Comparison of ENCODE assay signal across 1 cellular context in the genomic region with DNA sequence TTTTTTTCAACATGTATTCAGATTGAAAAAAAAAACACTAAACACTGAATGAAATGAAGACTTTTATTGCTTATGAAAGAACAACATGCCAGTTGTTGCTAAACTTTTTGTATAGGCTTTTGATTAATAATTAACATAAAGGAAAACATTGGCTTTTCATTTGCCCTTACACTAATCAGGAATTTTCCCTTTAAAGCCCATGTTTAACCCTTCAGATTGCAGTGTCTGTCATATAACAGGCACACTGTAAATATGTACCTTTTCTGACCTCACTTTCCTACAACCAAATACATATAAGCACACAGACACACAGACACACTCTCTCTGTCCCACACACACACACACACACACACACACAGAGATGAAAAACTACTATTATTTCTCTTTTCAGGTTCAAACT.
A peak's percentile ranks its signal among the peaks of the same experiment; 100 is the strongest.
TF ChIP-seq lines count a peak whose summit lies in the region.

No MANE protein-coding gene starts in this region.

TF ChIP-seq in HepG2, 621 proteins besides CTCF, POLR2A, EP300 and RAD21 (continued from another document and continues in another):
- TF ChIP-seq, protein P1, sequence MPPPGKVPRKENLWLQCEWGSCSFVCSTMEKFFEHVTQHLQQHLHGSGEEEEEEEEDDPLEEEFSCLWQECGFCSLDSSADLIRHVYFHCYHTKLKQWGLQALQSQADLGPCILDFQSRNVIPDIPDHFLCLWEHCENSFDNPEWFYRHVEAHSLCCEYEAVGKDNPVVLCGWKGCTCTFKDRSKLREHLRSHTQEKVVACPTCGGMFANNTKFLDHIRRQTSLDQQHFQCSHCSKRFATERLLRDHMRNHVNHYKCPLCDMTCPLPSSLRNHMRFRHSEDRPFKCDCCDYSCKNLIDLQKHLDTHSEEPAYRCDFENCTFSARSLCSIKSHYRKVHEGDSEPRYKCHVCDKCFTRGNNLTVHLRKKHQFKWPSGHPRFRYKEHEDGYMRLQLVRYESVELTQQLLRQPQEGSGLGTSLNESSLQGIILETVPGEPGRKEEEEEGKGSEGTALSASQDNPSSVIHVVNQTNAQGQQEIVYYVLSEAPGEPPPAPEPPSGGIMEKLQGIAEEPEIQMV (CRISPR knock-in tag; IDR thresholded peaks at IDR 0.05; ENCODE audit: low read depth) = no peak
- TF ChIP-seq SRY (CRISPR knock-in tag; IDR thresholded peaks at IDR 0.05) (no peak), MED8 (CRISPR knock-in tag; IDR thresholded peaks at IDR 0.05; ENCODE audit: insufficient replicate concordance) (no peak), ATF7 (IDR thresholded peaks at IDR 0.05) (peak; percentile 44), ATF7 (CRISPR knock-in tag; IDR thresholded peaks at IDR 0.05) (no peak), SOX5 (CRISPR knock-in tag; IDR thresholded peaks at IDR 0.05; ENCODE audit: borderline replicate concordance) (0 out of 2 replicates have a peak, but pooled peaks have one; percentile 20), ZNF773 (CRISPR knock-in tag; IDR thresholded peaks at IDR 0.05; ENCODE audit: borderline replicate concordance) (no peak), WIZ (CRISPR knock-in tag; IDR thresholded peaks at IDR 0.05) (no peak), HNRNPL (IDR thresholded peaks at IDR 0.05; ENCODE audit: low read depth, low read length) (no peak), SNAPC2 (CRISPR knock-in tag; IDR thresholded peaks at IDR 0.05) (no peak), EEA1 (CRISPR knock-in tag; IDR thresholded peaks at IDR 0.05; ENCODE audit: borderline replicate concordance) (no peak), ZNF263 (CRISPR knock-in tag; IDR thresholded peaks at IDR 0.05) (no peak), REPIN1 (CRISPR knock-in tag; IDR thresholded peaks at IDR 0.05; ENCODE audit: borderline replicate concordance, low read depth) (no peak), TCF7 (IDR thresholded peaks at IDR 0.05; ENCODE audit: low read depth) (0 out of 2 replicates have a peak, but pooled peaks have one; percentile 13), MEIS1 (CRISPR knock-in tag; IDR thresholded peaks at IDR 0.05; ENCODE audit: borderline replicate concordance) (no peak), PHF8 (CRISPR knock-in tag; IDR thresholded peaks at IDR 0.05) (no peak), KLF16 (CRISPR knock-in tag; IDR thresholded peaks at IDR 0.05) (no peak), ELF1 (CRISPR knock-in tag; IDR thresholded peaks at IDR 0.05) (no peak), ATRX (CRISPR knock-in tag; IDR thresholded peaks at IDR 0.05; ENCODE audit: borderline replicate concordance) (no peak), EZH2 (conservative IDR thresholded peaks at IDR 0.05; ENCODE audit: low read depth, low read length) (no peak), ZBTB3 (CRISPR knock-in tag; IDR thresholded peaks at IDR 0.05; ENCODE audit: borderline replicate concordance, low read depth) (no peak), BRD4 (CRISPR knock-in tag; IDR thresholded peaks at IDR 0.05) (no peak), HHEX (CRISPR knock-in tag; IDR thresholded peaks at IDR 0.05) (no peak), NFATC3 (CRISPR knock-in tag; IDR thresholded peaks at IDR 0.05) (no peak), ERF (CRISPR knock-in tag; IDR thresholded peaks at IDR 0.05) (no peak), PAX8 (CRISPR knock-in tag; IDR thresholded peaks at IDR 0.05; ENCODE audit: borderline replicate concordance) (no peak), FOXA3 (CRISPR knock-in tag; IDR thresholded peaks at IDR 0.05) (peak; percentile 79), CENPX (CRISPR knock-in tag; IDR thresholded peaks at IDR 0.05) (no peak)
- TF ChIP-seq, protein P2, sequence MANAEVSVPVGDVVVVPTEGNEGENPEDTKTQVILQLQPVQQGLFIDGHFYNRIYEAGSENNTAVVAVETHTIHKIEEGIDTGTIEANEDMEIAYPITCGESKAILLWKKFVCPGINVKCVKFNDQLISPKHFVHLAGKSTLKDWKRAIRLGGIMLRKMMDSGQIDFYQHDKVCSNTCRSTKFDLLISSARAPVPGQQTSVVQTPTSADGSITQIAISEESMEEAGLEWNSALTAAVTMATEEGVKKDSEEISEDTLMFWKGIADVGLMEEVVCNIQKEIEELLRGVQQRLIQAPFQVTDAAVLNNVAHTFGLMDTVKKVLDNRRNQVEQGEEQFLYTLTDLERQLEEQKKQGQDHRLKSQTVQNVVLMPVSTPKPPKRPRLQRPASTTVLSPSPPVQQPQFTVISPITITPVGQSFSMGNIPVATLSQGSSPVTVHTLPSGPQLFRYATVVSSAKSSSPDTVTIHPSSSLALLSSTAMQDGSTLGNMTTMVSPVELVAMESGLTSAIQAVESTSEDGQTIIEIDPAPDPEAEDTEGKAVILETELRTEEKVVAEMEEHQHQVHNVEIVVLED (CRISPR knock-in tag; IDR thresholded peaks at IDR 0.05; ENCODE audit: borderline replicate concordance) = no peak
- TF ChIP-seq, protein P3, sequence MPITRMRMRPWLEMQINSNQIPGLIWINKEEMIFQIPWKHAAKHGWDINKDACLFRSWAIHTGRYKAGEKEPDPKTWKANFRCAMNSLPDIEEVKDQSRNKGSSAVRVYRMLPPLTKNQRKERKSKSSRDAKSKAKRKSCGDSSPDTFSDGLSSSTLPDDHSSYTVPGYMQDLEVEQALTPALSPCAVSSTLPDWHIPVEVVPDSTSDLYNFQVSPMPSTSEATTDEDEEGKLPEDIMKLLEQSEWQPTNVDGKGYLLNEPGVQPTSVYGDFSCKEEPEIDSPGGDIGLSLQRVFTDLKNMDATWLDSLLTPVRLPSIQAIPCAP (CRISPR knock-in tag; IDR thresholded peaks at IDR 0.05; ENCODE audit: low read depth) = no peak
- TF ChIP-seq, protein P4, sequence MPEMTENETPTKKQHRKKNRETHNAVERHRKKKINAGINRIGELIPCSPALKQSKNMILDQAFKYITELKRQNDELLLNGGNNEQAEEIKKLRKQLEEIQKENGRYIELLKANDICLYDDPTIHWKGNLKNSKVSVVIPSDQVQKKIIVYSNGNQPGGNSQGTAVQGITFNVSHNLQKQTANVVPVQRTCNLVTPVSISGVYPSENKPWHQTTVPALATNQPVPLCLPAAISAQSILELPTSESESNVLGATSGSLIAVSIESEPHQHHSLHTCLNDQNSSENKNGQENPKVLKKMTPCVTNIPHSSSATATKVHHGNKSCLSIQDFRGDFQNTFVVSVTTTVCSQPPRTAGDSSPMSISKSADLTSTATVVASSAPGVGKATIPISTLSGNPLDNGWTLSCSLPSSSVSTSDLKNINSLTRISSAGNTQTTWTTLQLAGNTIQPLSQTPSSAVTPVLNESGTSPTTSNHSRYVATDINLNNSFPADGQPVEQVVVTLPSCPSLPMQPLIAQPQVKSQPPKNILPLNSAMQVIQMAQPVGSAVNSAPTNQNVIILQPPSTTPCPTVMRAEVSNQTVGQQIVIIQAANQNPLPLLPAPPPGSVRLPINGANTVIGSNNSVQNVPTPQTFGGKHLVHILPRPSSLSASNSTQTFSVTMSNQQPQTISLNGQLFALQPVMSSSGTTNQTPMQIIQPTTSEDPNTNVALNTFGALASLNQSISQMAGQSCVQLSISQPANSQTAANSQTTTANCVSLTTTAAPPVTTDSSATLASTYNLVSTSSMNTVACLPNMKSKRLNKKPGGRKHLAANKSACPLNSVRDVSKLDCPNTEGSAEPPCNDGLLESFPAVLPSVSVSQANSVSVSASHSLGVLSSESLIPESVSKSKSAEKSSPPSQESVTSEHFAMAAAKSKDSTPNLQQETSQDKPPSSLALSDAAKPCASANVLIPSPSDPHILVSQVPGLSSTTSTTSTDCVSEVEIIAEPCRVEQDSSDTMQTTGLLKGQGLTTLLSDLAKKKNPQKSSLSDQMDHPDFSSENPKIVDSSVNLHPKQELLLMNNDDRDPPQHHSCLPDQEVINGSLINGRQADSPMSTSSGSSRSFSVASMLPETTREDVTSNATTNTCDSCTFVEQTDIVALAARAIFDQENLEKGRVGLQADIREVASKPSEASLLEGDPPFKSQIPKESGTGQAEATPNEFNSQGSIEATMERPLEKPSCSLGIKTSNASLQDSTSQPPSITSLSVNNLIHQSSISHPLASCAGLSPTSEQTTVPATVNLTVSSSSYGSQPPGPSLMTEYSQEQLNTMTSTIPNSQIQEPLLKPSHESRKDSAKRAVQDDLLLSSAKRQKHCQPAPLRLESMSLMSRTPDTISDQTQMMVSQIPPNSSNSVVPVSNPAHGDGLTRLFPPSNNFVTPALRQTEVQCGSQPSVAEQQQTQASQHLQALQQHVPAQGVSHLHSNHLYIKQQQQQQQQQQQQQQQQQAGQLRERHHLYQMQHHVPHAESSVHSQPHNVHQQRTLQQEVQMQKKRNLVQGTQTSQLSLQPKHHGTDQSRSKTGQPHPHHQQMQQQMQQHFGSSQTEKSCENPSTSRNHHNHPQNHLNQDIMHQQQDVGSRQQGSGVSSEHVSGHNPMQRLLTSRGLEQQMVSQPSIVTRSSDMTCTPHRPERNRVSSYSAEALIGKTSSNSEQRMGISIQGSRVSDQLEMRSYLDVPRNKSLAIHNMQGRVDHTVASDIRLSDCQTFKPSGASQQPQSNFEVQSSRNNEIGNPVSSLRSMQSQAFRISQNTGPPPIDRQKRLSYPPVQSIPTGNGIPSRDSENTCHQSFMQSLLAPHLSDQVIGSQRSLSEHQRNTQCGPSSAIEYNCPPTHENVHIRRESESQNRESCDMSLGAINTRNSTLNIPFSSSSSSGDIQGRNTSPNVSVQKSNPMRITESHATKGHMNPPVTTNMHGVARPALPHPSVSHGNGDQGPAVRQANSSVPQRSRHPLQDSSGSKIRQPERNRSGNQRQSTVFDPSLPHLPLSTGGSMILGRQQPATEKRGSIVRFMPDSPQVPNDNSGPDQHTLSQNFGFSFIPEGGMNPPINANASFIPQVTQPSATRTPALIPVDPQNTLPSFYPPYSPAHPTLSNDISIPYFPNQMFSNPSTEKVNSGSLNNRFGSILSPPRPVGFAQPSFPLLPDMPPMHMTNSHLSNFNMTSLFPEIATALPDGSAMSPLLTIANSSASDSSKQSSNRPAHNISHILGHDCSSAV (CRISPR knock-in tag; IDR thresholded peaks at IDR 0.05; ENCODE audit: borderline replicate concordance) = no peak
- TF ChIP-seq, protein P5, sequence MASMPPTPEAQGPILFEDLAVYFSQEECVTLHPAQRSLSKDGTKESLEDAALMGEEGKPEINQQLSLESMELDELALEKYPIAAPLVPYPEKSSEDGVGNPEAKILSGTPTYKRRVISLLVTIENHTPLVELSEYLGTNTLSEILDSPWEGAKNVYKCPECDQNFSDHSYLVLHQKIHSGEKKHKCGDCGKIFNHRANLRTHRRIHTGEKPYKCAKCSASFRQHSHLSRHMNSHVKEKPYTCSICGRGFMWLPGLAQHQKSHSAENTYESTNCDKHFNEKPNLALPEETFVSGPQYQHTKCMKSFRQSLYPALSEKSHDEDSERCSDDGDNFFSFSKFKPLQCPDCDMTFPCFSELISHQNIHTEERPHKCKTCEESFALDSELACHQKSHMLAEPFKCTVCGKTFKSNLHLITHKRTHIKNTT (CRISPR knock-in tag; IDR thresholded peaks at IDR 0.05) = no peak
- TF ChIP-seq, protein P6, sequence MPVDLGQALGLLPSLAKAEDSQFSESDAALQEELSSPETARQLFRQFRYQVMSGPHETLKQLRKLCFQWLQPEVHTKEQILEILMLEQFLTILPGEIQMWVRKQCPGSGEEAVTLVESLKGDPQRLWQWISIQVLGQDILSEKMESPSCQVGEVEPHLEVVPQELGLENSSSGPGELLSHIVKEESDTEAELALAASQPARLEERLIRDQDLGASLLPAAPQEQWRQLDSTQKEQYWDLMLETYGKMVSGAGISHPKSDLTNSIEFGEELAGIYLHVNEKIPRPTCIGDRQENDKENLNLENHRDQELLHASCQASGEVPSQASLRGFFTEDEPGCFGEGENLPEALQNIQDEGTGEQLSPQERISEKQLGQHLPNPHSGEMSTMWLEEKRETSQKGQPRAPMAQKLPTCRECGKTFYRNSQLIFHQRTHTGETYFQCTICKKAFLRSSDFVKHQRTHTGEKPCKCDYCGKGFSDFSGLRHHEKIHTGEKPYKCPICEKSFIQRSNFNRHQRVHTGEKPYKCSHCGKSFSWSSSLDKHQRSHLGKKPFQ (CRISPR knock-in tag; IDR thresholded peaks at IDR 0.05; ENCODE audit: insufficient replicate concordance) = no peak
- TF ChIP-seq, protein P7, sequence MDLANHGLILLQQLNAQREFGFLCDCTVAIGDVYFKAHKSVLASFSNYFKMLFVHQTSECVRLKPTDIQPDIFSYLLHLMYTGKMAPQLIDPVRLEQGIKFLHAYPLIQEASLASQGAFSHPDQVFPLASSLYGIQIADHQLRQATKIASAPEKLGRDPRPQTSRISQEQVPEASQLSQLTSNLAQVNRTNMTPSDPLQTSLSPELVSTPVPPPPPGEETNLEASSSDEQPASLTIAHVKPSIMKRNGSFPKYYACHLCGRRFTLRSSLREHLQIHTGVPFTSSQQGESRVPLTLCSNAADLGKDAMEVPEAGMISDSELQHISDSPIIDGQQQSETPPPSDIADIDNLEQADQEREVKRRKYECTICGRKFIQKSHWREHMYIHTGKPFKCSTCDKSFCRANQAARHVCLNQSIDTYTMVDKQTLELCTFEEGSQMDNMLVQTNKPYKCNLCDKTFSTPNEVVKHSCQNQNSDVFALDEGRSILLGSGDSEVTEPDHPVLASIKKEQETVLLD (CRISPR knock-in tag; IDR thresholded peaks at IDR 0.05; ENCODE audit: low read depth) = no peak
- TF ChIP-seq, protein P8, sequence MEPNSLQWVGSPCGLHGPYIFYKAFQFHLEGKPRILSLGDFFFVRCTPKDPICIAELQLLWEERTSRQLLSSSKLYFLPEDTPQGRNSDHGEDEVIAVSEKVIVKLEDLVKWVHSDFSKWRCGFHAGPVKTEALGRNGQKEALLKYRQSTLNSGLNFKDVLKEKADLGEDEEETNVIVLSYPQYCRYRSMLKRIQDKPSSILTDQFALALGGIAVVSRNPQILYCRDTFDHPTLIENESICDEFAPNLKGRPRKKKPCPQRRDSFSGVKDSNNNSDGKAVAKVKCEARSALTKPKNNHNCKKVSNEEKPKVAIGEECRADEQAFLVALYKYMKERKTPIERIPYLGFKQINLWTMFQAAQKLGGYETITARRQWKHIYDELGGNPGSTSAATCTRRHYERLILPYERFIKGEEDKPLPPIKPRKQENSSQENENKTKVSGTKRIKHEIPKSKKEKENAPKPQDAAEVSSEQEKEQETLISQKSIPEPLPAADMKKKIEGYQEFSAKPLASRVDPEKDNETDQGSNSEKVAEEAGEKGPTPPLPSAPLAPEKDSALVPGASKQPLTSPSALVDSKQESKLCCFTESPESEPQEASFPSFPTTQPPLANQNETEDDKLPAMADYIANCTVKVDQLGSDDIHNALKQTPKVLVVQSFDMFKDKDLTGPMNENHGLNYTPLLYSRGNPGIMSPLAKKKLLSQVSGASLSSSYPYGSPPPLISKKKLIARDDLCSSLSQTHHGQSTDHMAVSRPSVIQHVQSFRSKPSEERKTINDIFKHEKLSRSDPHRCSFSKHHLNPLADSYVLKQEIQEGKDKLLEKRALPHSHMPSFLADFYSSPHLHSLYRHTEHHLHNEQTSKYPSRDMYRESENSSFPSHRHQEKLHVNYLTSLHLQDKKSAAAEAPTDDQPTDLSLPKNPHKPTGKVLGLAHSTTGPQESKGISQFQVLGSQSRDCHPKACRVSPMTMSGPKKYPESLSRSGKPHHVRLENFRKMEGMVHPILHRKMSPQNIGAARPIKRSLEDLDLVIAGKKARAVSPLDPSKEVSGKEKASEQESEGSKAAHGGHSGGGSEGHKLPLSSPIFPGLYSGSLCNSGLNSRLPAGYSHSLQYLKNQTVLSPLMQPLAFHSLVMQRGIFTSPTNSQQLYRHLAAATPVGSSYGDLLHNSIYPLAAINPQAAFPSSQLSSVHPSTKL (CRISPR knock-in tag; IDR thresholded peaks at IDR 0.05) = peak; percentile 32
